15 cellular contexts compared by ENCODE assay signal in the genomic region with DNA sequence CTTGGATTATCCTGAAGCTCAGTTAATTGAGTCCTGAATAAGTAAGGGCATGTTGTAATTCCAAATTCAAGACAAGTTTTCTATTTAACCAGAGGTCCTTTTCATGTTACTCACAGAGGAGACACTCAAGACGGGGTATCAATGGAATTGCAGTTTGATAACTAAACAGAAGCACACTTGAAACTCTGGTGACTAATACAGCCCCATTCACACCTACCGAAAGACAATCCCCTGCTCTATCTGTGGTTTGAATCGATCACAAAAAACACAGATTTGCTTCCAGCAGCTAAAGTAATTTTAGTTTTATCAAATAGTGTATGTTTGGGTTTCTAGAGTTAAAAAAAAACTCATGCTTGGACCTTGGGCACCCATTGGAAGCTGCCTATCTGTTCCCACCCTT.
DNase-seq lines count a peak whose midpoint lies in the region; ATAC-seq, FAIRE-seq and TF ChIP-seq lines count a peak whose summit lies in the region.
"Had no signal": no experiment of that assay in that cellular context is flagged by ENCODE, and none has a peak within 500 bp of the region (broad histone marks: within the 10 kb centered on the region; RNA-seq: fewer than 3 reads in every experiment).

No MANE protein-coding gene starts in this region.

- no peak for TF ChIP-seq EP300 in GM12878 (IDR thresholded peaks at IDR 0.05; ENCODE audit: borderline replicate concordance in 1 of 2, control insufficient read depth in 1 of 2, low read depth in 2 of 2, low read length in 2 of 2)

- H3K27ac ChIP-seq in GM12878 (ENCODE audit: control insufficient read depth, insufficient read depth): no peak overlapping the region
- no peak overlapping the region for H3K27ac ChIP-seq in GM23248

- WGBS in GM12878 (ENCODE audit: insufficient coverage, insufficient replicate concordance, low lambda C conversion rate, missing lambda C conversion rate): 49% methylated on average over 3 of the region's 3 CpGs
- WGBS in GM23248 (ENCODE audit: low coverage in 1 of 2, low lambda C conversion rate in 2 of 2, missing lambda C conversion rate in 2 of 2), 2 experiments: 84 to 85% methylated on average over 3 of the region's 3 CpGs

- H3K9me3 ChIP-seq in GM12878 (replicated peaks; ENCODE audit: control insufficient read depth, insufficient read depth, low read length) (no peaks in the 10 kb centered on the region), GM23248 (ENCODE audit: low read depth) (no peaks in the 10 kb centered on the region)

- POLR2A ChIA-PET in GM12878 (lab: Charles Lee): interaction anchor here (1.1 kb wide), 2 partner anchors 8 to 32 kb away, joined by 3 read pairs; no protein-coding TSS in a partner anchor

- intact Hi-C loops in GM12878 (cut with micrococcal nuclease; ENCODE audit: unreplicated experiment): no loop called here

- H3K4me3 ChIP-seq in GM12878: no peak overlapping the region
- H3K4me3 ChIP-seq in GM23248: no peak overlapping the region

- TF ChIP-seq CTCF in GM12878 (IDR thresholded peaks at IDR 0.05 in 2 of 3, conservative IDR thresholded peaks at IDR 0.05 in 1 of 3; ENCODE audit: control insufficient read depth in 2 of 3, extremely low read depth in 1 of 3, insufficient read depth in 1 of 3, low read depth in 3 of 3, low read length in 3 of 3): no peak

- peaks cover 38% of the 10 kb centered on the region for H3K4me1 ChIP-seq in GM12878 (ENCODE audit: control insufficient read depth, insufficient read depth, low read length)
- H3K4me1 ChIP-seq in GM23248 (ENCODE audit: insufficient read depth): no peaks in the 10 kb centered on the region

- ATAC-seq in GM18868 (IDR thresholded peaks at IDR 0.05; ENCODE audit: unreplicated experiment) (peak; percentile 82), GM21576 (IDR thresholded peaks at IDR 0.05; ENCODE audit: unreplicated experiment) (peak; percentile 65), HG03135 (IDR thresholded peaks at IDR 0.05; ENCODE audit: unreplicated experiment) (peak; percentile 50), GM12878 (peak; percentile 89)

- H4K20me1 ChIP-seq in GM12878 (ENCODE audit: control insufficient read depth, insufficient read depth) (no peaks in the 10 kb centered on the region), GM23248 (ENCODE audit: insufficient read depth) (no peaks in the 10 kb centered on the region)

- FAIRE-seq in GM12878 (lab: Jason Lieb, UNC): peak; percentile 74
- FAIRE-seq in urothelium cell line (lab: Jason Lieb, UNC): no peak
- FAIRE-seq: islet of Langerhans had no signal

- H3F3A ChIP-seq in GM23248 (ENCODE audit: insufficient read depth): peaks cover 3% of the 10 kb centered on the region; the same call in 1 of the 2 replicates

- DNase-seq in GM12878 (ENCODE audit: low read depth, low spot score) (peak; percentile 23), NCI-H1105 treated with DMSO at 0.1 percent for 48 hours (lab: John Stamatoyannopoulos, UW) (no peak), NCI-H1048 (lab: John Stamatoyannopoulos, UW) (no peak), urothelium cell line (ENCODE audit: low spot score) (no peak), GM23248 (no peak)
- DNase-seq: activated CD8-positive, alpha-beta memory T cell treated with anti-CD3 and anti-CD28 coated beads, Interleukin-2, amount 50 U/mL, for 48 hours; CD4-positive, alpha-beta T cell; GOT3; NCI-H146; NCI-H69; substantia nigra had no signal

- H3K27me3 ChIP-seq in GM12878 (replicated peaks in 1 of 2; ENCODE audit: control insufficient read depth in 2 of 2, insufficient read depth in 2 of 2, low read length in 1 of 2): no peaks in the 10 kb centered on the region
- no peaks in the 10 kb centered on the region for H3K27me3 ChIP-seq in GM23248 (replicated peaks; ENCODE audit: insufficient read depth)

- no peak for TF ChIP-seq POLR2A in GM12878 (IDR thresholded peaks at IDR 0.05; ENCODE audit: low read depth, low read length)

- no peak for TF ChIP-seq RAD21 in GM12878 (IDR thresholded peaks at IDR 0.05; ENCODE audit: insufficient read depth, low read depth, low read length)

- H3K36me3 ChIP-seq in GM12878 (ENCODE audit: control insufficient read depth in 2 of 2, insufficient read depth in 2 of 2, low read length in 1 of 2) (no peaks in the 10 kb centered on the region), GM23248 (ENCODE audit: low read depth) (no peaks in the 10 kb centered on the region)

- RAD21 ChIA-PET in GM12878 (lab: Charles Lee; ENCODE audit: unreplicated experiment): interaction anchor here (0.9 to 2.2 kb wide), 6 partner anchors 9 to 180 kb away, joined by 3 to 8 read pairs (median 6); no protein-coding TSS in a partner anchor

- in situ Hi-C loops in GM12878 (cut with MboI) (no loop called here), GM23248 (cut with MboI) (no loop called here)

- H3K79me2 ChIP-seq in GM12878 (ENCODE audit: control insufficient read depth, insufficient read depth, low read length): no peaks in the 10 kb centered on the region
- no peaks in the 10 kb centered on the region for H3K79me2 ChIP-seq in GM23248 (ENCODE audit: insufficient read depth)

- CTCF ChIA-PET in GM12878 (lab: Yijun Ruan, JAX): interaction anchor here (0.9 to 1.9 kb wide), 6 partner anchors 8 to 180 kb away, joined by 3 to 11 read pairs (median 4); no protein-coding TSS in a partner anchor

- H2AFZ ChIP-seq in GM12878 (ENCODE audit: control insufficient read depth, low read depth, low read length): no peak overlapping the region
- no peak overlapping the region for H2AFZ ChIP-seq in GM23248

- peak overlapping the region; percentile 34 for H3K4me2 ChIP-seq in GM12878 (ENCODE audit: control insufficient read depth, insufficient read depth)
- H3K4me2 ChIP-seq in GM23248 (ENCODE audit: unreplicated experiment): no peak overlapping the region

- H3K9ac ChIP-seq in GM12878 (ENCODE audit: control insufficient read depth, insufficient read depth, low read length) (no peak overlapping the region), GM23248 (no peak overlapping the region)

- BruUV-seq in GM12878 (replicated peaks; lab: Mats Ljungman, UMichigan): no TSS peak

- no peaks in the 10 kb centered on the region for H3K9me2 ChIP-seq in GM23248 (ENCODE audit: insufficient read depth)

- SMC1A ChIA-PET in GM12878 (lab: Charles Lee; ENCODE audit: uncharacterized antibody, unreplicated experiment): interaction anchor here (0.9 to 2.1 kb wide), 12 partner anchors 8 to 144 kb away, joined by 3 to 10 read pairs (median 4); no protein-coding TSS in a partner anchor

TF ChIP-seq in GM12878, 131 proteins besides CTCF, POLR2A, EP300 and RAD21 (continues in another document):
- TF ChIP-seq, protein P1, sequence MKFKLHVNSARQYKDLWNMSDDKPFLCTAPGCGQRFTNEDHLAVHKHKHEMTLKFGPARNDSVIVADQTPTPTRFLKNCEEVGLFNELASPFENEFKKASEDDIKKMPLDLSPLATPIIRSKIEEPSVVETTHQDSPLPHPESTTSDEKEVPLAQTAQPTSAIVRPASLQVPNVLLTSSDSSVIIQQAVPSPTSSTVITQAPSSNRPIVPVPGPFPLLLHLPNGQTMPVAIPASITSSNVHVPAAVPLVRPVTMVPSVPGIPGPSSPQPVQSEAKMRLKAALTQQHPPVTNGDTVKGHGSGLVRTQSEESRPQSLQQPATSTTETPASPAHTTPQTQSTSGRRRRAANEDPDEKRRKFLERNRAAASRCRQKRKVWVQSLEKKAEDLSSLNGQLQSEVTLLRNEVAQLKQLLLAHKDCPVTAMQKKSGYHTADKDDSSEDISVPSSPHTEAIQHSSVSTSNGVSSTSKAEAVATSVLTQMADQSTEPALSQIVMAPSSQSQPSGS (IDR thresholded peaks at IDR 0.05; ENCODE audit: low read length): no peak
- TF ChIP-seq TBL1XR1 (IDR thresholded peaks at IDR 0.05; ENCODE audit: low read depth, low read length) (no peak), ETV6 (conservative IDR thresholded peaks at IDR 0.05 in 1 of 2, IDR thresholded peaks at IDR 0.05 in 1 of 2; ENCODE audit: borderline replicate concordance in 1 of 2, low read depth in 1 of 2) (no peak), RUNX3 (IDR thresholded peaks at IDR 0.05; ENCODE audit: low read length) (peak; percentile 39; the same call in 1 of the 2 replicates), TARDBP (IDR thresholded peaks at IDR 0.05; ENCODE audit: borderline replicate concordance) (no peak), YBX1 (IDR thresholded peaks at IDR 0.05) (no peak), HDAC6 (IDR thresholded peaks at IDR 0.05; ENCODE audit: unreplicated experiment) (no peak), SMC3 (IDR thresholded peaks at IDR 0.05; ENCODE audit: borderline replicate concordance, low read length) (no peak), TCF12 (IDR thresholded peaks at IDR 0.05; ENCODE audit: low read depth, low read length) (no peak), KAT2A (conservative IDR thresholded peaks at IDR 0.05; ENCODE audit: control insufficient read depth, low read depth, low read length) (no peak), ZNF217 (IDR thresholded peaks at IDR 0.05) (no peak), ZNF384 (IDR thresholded peaks at IDR 0.05; ENCODE audit: borderline replicate concordance, low read depth, low read length) (no peak)
- TF ChIP-seq, protein P2, sequence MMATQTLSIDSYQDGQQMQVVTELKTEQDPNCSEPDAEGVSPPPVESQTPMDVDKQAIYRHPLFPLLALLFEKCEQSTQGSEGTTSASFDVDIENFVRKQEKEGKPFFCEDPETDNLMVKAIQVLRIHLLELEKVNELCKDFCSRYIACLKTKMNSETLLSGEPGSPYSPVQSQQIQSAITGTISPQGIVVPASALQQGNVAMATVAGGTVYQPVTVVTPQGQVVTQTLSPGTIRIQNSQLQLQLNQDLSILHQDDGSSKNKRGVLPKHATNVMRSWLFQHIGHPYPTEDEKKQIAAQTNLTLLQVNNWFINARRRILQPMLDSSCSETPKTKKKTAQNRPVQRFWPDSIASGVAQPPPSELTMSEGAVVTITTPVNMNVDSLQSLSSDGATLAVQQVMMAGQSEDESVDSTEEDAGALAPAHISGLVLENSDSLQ (IDR thresholded peaks at IDR 0.05): no peak
